In the genomic region with DNA sequence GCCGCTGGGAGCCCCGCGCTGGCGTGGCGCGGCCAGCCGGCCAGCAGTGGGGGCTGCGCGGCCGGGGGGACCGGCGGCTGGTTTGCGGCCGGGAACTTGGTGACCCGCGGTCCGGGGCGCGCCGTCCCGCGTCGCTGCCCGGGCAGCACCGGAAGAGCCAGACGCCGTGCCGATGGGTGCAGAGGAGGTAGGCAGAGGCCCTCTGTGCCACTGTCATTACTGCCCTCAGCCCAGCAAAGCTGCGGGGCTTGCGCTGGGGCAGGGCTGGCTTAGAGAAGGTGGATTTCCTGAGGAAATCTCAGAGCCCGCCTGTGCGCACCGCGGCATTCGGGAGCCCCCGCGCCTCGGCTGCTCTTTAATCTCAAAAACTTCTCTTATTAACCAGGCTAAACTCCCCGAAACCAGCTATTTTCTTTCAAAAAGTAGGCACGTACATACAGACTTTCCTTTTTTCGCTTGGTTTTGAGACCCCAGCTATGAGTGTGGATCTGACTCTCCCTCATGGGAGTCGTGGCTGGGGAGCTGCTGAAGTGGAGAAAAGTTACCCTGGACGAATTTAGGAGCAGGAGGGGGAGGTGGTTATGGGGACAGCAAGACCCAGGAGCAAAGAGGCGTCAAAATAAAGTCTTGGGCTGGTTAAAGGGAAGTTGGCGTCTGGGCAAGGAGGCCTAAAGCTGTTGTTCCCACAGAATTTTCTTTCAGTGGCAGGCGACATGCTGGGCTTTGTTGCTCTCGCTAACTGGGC, we compare ENCODE assay signal across 8 cellular contexts. TPM values are rescaled to one million over a fixed set of nuclear protein-coding genes. Genes with fewer than 3 reads are reported as not detected.
DNase-seq lines count a peak whose midpoint lies in the region; ATAC-seq lines count a peak whose summit lies in the region.

No MANE protein-coding gene starts in this region.

- H3K4me3 ChIP-seq in MG63: peak overlapping the region; percentile 56
- peak overlapping the region; percentile 84 to 92 (median 91) for H3K4me3 ChIP-seq in subcutaneous abdominal adipose tissue (ENCODE audit: low read depth in 1 of 5, low read length in 5 of 5)

- H3K36me3 Mint-ChIP-seq in effector memory CD8-positive, alpha-beta T cell (ENCODE audit: insufficient read depth): peaks cover 17% of the 10 kb centered on the region
- H3K36me3 Mint-ChIP-seq in memory B cell: peaks cover 3% of the 10 kb centered on the region

- H3K9ac ChIP-seq in subcutaneous abdominal adipose tissue (ENCODE audit: low read length in 5 of 5): peak overlapping the region; percentile 88 to 97 (median 91)

- H3K9me3 ChIP-seq in MG63 (no peaks in the 10 kb centered on the region), subcutaneous abdominal adipose tissue (ENCODE audit: control insufficient read depth in 5 of 5, low read length in 5 of 5) (no peaks in the 10 kb centered on the region)

- H3K27ac Mint-ChIP-seq in effector memory CD8-positive, alpha-beta T cell: peak overlapping the region; percentile 95 to 98
- peak overlapping the region; percentile 99 for H3K27ac Mint-ChIP-seq in memory B cell

- H3K27me3 Mint-ChIP-seq in effector memory CD8-positive, alpha-beta T cell: no peaks in the 10 kb centered on the region
- no peaks in the 10 kb centered on the region for H3K27me3 Mint-ChIP-seq in memory B cell

- H3K9me3 Mint-ChIP-seq in effector memory CD8-positive, alpha-beta T cell: no peaks in the 10 kb centered on the region
- H3K9me3 Mint-ChIP-seq in memory B cell: no peaks in the 10 kb centered on the region

- peak overlapping the region; percentile 98 for H3K27ac ChIP-seq in subcutaneous abdominal adipose tissue (ENCODE audit: low read depth, low read length)

- in situ Hi-C loops in Caki2 (cut with HindIII; ENCODE audit: low pct_unique_long_range_greater_than_20kb, low sequenced_read_pairs): no loop called here

- peak overlapping the region; percentile 97 to 98 for H3K4me3 Mint-ChIP-seq in effector memory CD8-positive, alpha-beta T cell
- peak overlapping the region; percentile 98 for H3K4me3 Mint-ChIP-seq in memory B cell

- H3K36me3 ChIP-seq in MG63 (no peaks in the 10 kb centered on the region; the same call in 1 of the 2 replicates), subcutaneous abdominal adipose tissue (ENCODE audit: control insufficient read depth in 5 of 5, insufficient read depth in 5 of 5, low read length in 5 of 5) (no peaks in the 10 kb centered on the region)

- DNase-seq in Caki2 (ENCODE audit: low read depth) (peak; percentile 10), MG63 (peak; percentile 37), memory B cell (ENCODE audit: low spot score in 2 of 2) (peak in 1 of 2 donors; percentile 51), NCI-H187 (lab: John Stamatoyannopoulos, UW) (no peak)
- DNase-seq in activated CD4-positive, alpha-beta T cell treated with anti-CD3 and anti-CD28 coated beads for 4 hours: peak; percentile 25 to 45
- peak; percentile 29 to 40 (median 38) for DNase-seq in effector memory CD8-positive, alpha-beta T cell

- peaks cover 54 to 57% of the 10 kb centered on the region in 2 donors for H3K4me1 Mint-ChIP-seq in effector memory CD8-positive, alpha-beta T cell (ENCODE audit: low read depth in 2 of 2)
- peaks cover 47% of the 10 kb centered on the region for H3K4me1 Mint-ChIP-seq in memory B cell

- peaks cover 22 to 69% (median 63%) of the 10 kb centered on the region in 5 donors for H3K4me1 ChIP-seq in subcutaneous abdominal adipose tissue (ENCODE audit: control insufficient read depth in 5 of 5, insufficient read depth in 5 of 5, low read length in 5 of 5)

- ATAC-seq in GM21723 (IDR thresholded peaks at IDR 0.05; ENCODE audit: unreplicated experiment) (peak; percentile 17), memory B cell (ENCODE audit: low read depth) (peak; percentile 10)
- peak; percentile 49 for ATAC-seq in effector memory CD8-positive, alpha-beta T cell (replicated peaks)

- no peaks in the 10 kb centered on the region for H3K27me3 ChIP-seq in MG63
- no peaks in the 10 kb centered on the region for H3K27me3 ChIP-seq in subcutaneous abdominal adipose tissue (ENCODE audit: control insufficient read depth in 5 of 5, insufficient read depth in 4 of 5, low read length in 5 of 5)

RNA-seq across cellular contexts. Expression of a gene that starts 0.8 kb away (rescaled TPM):
- total RNA-seq in Caki2 (2014; rRNA removed; shearing (Covaris generic); ENCODE audit: low replicate concordance): 2.1 and 3.0 TPM in 2 replicates
- total RNA-seq in MG63 (2014; rRNA removed; shearing (Covaris generic); ENCODE audit: low replicate concordance): 1.9 and 3.1 TPM in 2 replicates

RNA-seq across cellular contexts. Expression of a gene that starts 37.5 kb away (rescaled TPM):
- not detected in 2 replicates for total RNA-seq in Caki2 (2014; rRNA removed; shearing (Covaris generic); ENCODE audit: low replicate concordance)
- total RNA-seq in MG63 (2014; rRNA removed; shearing (Covaris generic); ENCODE audit: low replicate concordance): not detected in 2 replicates

Comparison
In these comparisons a context has a peak if more than half of its experiments do, and no peak if none do; other contexts are left out.
1. DNase-seq: peak in Caki2 (single experiment), MG63 (single experiment), activated CD4-positive, alpha-beta T cell treated with anti-CD3 and anti-CD28 coated beads for 4 hours (2 of 2) and effector memory CD8-positive, alpha-beta T cell (3 of 3); none in NCI-H187 (0 of 2).
2. Peak in every context shown above with its lines, with median percentiles within 50 percentile points of each other: ATAC-seq.